29 cellular contexts compared by ENCODE assay signal in the genomic region with DNA sequence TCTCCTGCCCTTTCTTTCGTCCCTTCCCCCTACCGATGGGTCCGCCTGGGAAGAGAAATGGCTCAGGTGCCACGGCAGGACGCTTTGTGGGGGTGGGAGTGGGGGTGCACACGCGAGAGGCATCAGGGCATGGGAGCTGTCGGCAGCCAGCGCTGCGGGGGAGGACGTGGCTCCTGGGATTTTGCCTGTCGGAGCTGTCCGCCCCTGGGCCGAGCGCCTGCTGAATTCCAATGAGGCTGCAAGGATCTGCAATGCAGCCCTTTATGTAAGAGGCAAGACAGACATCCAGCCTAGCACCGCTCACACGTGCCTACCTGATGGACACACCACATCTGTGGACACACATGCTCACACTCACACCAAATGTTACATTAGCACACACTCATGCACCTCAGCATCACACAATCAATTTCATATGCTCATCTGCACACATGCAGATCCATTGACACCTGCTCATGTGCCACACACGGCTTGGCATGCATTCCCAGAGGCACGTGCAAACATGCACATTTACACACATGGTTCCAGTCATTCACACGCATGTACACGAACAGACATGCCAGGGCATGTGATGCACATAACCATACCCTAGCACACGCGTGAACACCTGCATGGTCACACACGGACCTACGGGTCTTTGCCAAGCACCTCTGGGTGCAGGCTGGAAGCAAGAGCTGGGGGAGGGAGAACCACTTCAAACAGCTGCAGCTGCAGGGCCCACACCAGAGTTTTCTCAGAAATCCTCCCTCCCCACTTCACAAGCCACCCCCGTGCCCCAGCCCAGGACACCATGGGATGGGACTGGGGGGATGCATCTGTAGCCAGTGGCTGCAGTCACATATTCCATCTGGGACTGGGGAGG. TPM values are rescaled to one million over a fixed set of nuclear protein-coding genes. Genes with fewer than 3 reads are reported as not detected.
DNase-seq lines count a peak whose midpoint lies in the region; ATAC-seq, FAIRE-seq and TF ChIP-seq lines count a peak whose summit lies in the region.
"Had no signal": no experiment of that assay in that cellular context is flagged by ENCODE, and none has a peak within 500 bp of the region (broad histone marks: within the 10 kb centered on the region; RNA-seq: fewer than 3 reads in every experiment).

No MANE protein-coding gene starts in this region.

- H3K4me1 Mint-ChIP-seq in neural crest cell: no peaks in the 10 kb centered on the region

- ATAC-seq in HG03378 (IDR thresholded peaks at IDR 0.05; ENCODE audit: unreplicated experiment): no peak
- ATAC-seq: esophagus mucosa, lower lobe of right lung, sciatic nerve had no signal

- no peak overlapping the region for H3K27ac Mint-ChIP-seq in neural crest cell (ENCODE audit: unreplicated experiment)
- H3K27ac Mint-ChIP-seq: activated CD4-positive, alpha-beta memory T cell treated with anti-CD3 and anti-CD28 coated beads for 36 hours had no signal

- TF ChIP-seq POLR2A in GM12891 (IDR thresholded peaks at IDR 0.05; ENCODE audit: low read depth, low read length): no peak

- no peaks in the 10 kb centered on the region for H3K36me3 Mint-ChIP-seq in neural crest cell (ENCODE audit: low read depth)
- H3K36me3 Mint-ChIP-seq: activated CD4-positive, alpha-beta memory T cell treated with anti-CD3 and anti-CD28 coated beads for 36 hours; IgD-negative memory B cell had no signal

- DNase-seq in 8988T: peak; percentile 49
- DNase-seq in GM12891 (ENCODE audit: insufficient read length, low spot score): no peak
- DNase-seq in bronchial epithelial cell (ENCODE audit: low read depth): no peak
- no peak for DNase-seq in neural crest cell (ENCODE audit: low read depth, low spot score)
- DNase-seq in NCI-H187 (lab: John Stamatoyannopoulos, UW): no peak
- DNase-seq in dermis blood vessel endothelial cell: no peak
- DNase-seq in NCI-H510A treated with DMSO at 0.1 percent for 48 hours (lab: John Stamatoyannopoulos, UW): no peak
- DNase-seq: ACHN; activated CD4-positive, alpha-beta memory T cell treated with anti-CD3 and anti-CD28 coated beads for 36 hours; activated naive CD4-positive, alpha-beta T cell treated with Interleukin-2 at 50 U/mL for 16 hours; activated T-cell treated with anti-CD3 and anti-CD28 coated beads, Interleukin-2, amount 50 U/mL, for 1 hour; cerebellar nuclear complex; effector CD8-positive, alpha-beta T cell; foreskin melanocyte; kidney; lower lobe of right lung; NCI-H1417; NCI-H524; Peyer's patch; substantia nigra; T-helper 2 cell had no signal

- H3K4me3 ChIP-seq in bronchial epithelial cell (ENCODE audit: low read depth, low read length): no peak overlapping the region
- H3K4me3 ChIP-seq: lower lobe of right lung, Peyer's patch, vagina had no signal

- no peak for TF ChIP-seq CTCF in bronchial epithelial cell (IDR thresholded peaks at IDR 0.05; ENCODE audit: insufficient read depth, low read length, severe bottlenecking)
- TF ChIP-seq CTCF in neural crest cell (conservative IDR thresholded peaks at IDR 0.05): no peak

- peaks cover 27% of the 10 kb centered on the region for H3K27me3 ChIP-seq in bronchial epithelial cell (ENCODE audit: control insufficient read depth, insufficient read depth, low read length)
- H3K27me3 ChIP-seq: vagina had no signal

- no peaks in the 10 kb centered on the region for H3K9me3 Mint-ChIP-seq in neural crest cell
- H3K9me3 Mint-ChIP-seq: activated CD4-positive, alpha-beta memory T cell treated with anti-CD3 and anti-CD28 coated beads for 36 hours had no signal

- no peaks in the 10 kb centered on the region for H3K36me3 ChIP-seq in bronchial epithelial cell (ENCODE audit: control insufficient read depth, insufficient read depth, low read length)
- H3K36me3 ChIP-seq: lower lobe of right lung, Peyer's patch, vagina had no signal

- FAIRE-seq in GM12891 (lab: Jason Lieb, UNC) (peak; percentile 16), bronchial epithelial cell (lab: Jason Lieb, UNC) (peak; percentile 75)
- FAIRE-seq: kidney had no signal

- H3K27me3 Mint-ChIP-seq in neural crest cell (ENCODE audit: low read depth): peaks cover 87% of the 10 kb centered on the region

- peak overlapping the region; percentile 25 for H3K4me3 Mint-ChIP-seq in neural crest cell
- H3K4me3 Mint-ChIP-seq: activated CD4-positive, alpha-beta memory T cell treated with anti-CD3 and anti-CD28 coated beads for 36 hours; IgD-negative memory B cell had no signal

TF ChIP-seq in GM12891, 5 proteins besides CTCF, POLR2A, EP300 and RAD21:
- TF ChIP-seq POU2F2 (IDR thresholded peaks at IDR 0.05; ENCODE audit: low read depth, low read length) (no peak), TAF1 (IDR thresholded peaks at IDR 0.05; ENCODE audit: low read depth, low read length) (no peak), PAX5 (IDR thresholded peaks at IDR 0.05; ENCODE audit: insufficient read depth, low read length, severe bottlenecking) (no peak), SPI1 (IDR thresholded peaks at IDR 0.05; ENCODE audit: low read depth, low read length) (no peak), POLR2AphosphoS5 (IDR thresholded peaks at IDR 0.05; ENCODE audit: low read depth, low read length) (no peak)

RNA-seq across cellular contexts. Expression of a gene that starts 1.4 kb away (rescaled TPM):
- polyA plus RNA-seq in GM12891 (2012; ENCODE audit: low read depth, missing spikeins): 0.23 TPM
- total RNA-seq in bronchial epithelial cell (0.26 and 0.53 TPM in 2 replicates), neural crest cell (0.14 and 0.44 TPM in 2 replicates), dermis blood vessel endothelial cell (0.05 and 0.17 TPM in 2 replicates)
- total RNA-seq: activated CD4-positive, alpha-beta memory T cell treated with anti-CD3 and anti-CD28 coated beads for 36 hours; H4; M059J; omental fat pad; Peyer's patch; sciatic nerve had no signal
- polyA plus RNA-seq: IgD-negative memory B cell had no signal

RNA-seq across cellular contexts. Expression of a gene that starts 25.8 kb away (rescaled TPM):
- polyA plus RNA-seq in GM12891 (2012; ENCODE audit: low read depth, missing spikeins): 118 TPM
- 45.1 and 66.6 TPM in 2 replicates for total RNA-seq in bronchial epithelial cell
- 37.9 and 46.5 TPM in 2 replicates for total RNA-seq in neural crest cell
- 81.5 and 98.5 TPM in 2 replicates for total RNA-seq in dermis blood vessel endothelial cell

RNA-seq across cellular contexts. Expression of a gene that starts 29.5 kb away (rescaled TPM):
- polyA plus RNA-seq in GM12891 (2012; ENCODE audit: low read depth, missing spikeins): 0.09 TPM
- 0.26 and 2.0 TPM in 2 replicates for total RNA-seq in bronchial epithelial cell
- 0.37 and 0.48 TPM in 2 replicates for total RNA-seq in neural crest cell
- total RNA-seq in dermis blood vessel endothelial cell: not detected in 2 replicates
- total RNA-seq: activated CD4-positive, alpha-beta memory T cell treated with anti-CD3 and anti-CD28 coated beads for 36 hours; M059J; omental fat pad; sciatic nerve; vagina had no signal
- polyA plus RNA-seq: IgD-negative memory B cell had no signal

RNA-seq across cellular contexts. Expression of a gene that starts 31.5 kb away (rescaled TPM):
- not detected for polyA plus RNA-seq in GM12891 (2012; ENCODE audit: low read depth, missing spikeins)
- total RNA-seq in bronchial epithelial cell (not detected in 2 replicates), neural crest cell (not detected in 2 replicates), dermis blood vessel endothelial cell (not detected in 2 replicates)
- total RNA-seq: activated CD4-positive, alpha-beta memory T cell treated with anti-CD3 and anti-CD28 coated beads for 36 hours; esophagus mucosa; H4; kidney; lower lobe of right lung; M059J; omental fat pad; Peyer's patch; sciatic nerve; vagina had no signal
- polyA plus RNA-seq: IgD-negative memory B cell had no signal

RNA-seq across cellular contexts. Expression of a gene that starts 48.0 kb away (rescaled TPM):
- 27.5 TPM for polyA plus RNA-seq in GM12891 (2012; ENCODE audit: low read depth, missing spikeins)
- total RNA-seq in bronchial epithelial cell (20.5 and 23.2 TPM in 2 replicates), neural crest cell (69.3 and 71.7 TPM in 2 replicates), dermis blood vessel endothelial cell (23.1 and 33.6 TPM in 2 replicates)
